Comparison of ENCODE assay signal across 21 cellular contexts in the genomic region with DNA sequence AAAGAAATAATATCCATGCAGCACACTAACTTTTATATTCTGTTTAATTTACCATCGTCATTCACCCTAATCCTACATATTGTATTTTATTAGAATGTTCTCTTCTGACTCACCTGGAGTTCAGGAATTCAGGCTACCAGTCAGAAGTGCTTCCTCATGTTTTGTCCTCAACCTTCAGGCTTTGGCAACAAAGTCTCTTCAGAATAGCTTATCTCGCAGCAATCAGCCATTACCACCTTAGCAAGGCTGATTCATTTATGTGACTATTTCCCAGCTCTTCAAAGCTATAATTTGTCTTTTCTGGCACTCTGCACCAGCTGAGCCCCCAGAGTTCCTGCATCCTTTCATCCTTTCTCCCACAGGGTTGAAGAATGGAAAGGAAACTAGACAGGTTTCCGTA.
DNase-seq lines count a peak whose midpoint lies in the region; ATAC-seq, FAIRE-seq and TF ChIP-seq lines count a peak whose summit lies in the region.
"Had no signal": no experiment of that assay in that cellular context is flagged by ENCODE, and none has a peak within 500 bp of the region (broad histone marks: within the 10 kb centered on the region; RNA-seq: fewer than 3 reads in every experiment).

No MANE protein-coding gene starts in this region.

- no peaks in the 10 kb centered on the region for H3K27me3 Mint-ChIP-seq in Calu3 (ENCODE audit: unreplicated experiment)
- H3K27me3 Mint-ChIP-seq in activated T-helper 2 cell treated with anti-CD3 and anti-CD28 coated beads, Interferon-gamma antibody, Interleukin-2, Interleukin-4, amounts not matched to agents 10 μg/mL and 5 μg/mL and 100 μg/mL, durations not matched to agents 14 hours and 24 hours and 36 hours (ENCODE audit: low read depth), result no peaks in the 10 kb centered on the region
- no peaks in the 10 kb centered on the region for H3K27me3 Mint-ChIP-seq in natural killer cell treated with Interleukin-12 subunit alpha and Interleukin-12 subunit beta and Interleukin-15 and Interleukin-18, amount 100 ng/mL, for 72 hours

- peaks cover 2% of the 10 kb centered on the region for H3K9me3 ChIP-seq in RWPE2 (ENCODE audit: severe bottlenecking)
- peaks cover 2% of the 10 kb centered on the region for H3K9me3 ChIP-seq in small intestine (ENCODE audit: control insufficient read depth, low read depth)

- TF ChIP-seq CTCF in Calu3 (IDR thresholded peaks at IDR 0.05; ENCODE audit: unreplicated experiment), result no peak
- TF ChIP-seq CTCF in RWPE2 (IDR thresholded peaks at IDR 0.05; ENCODE audit: poor library complexity, severe bottlenecking), result no peak
- no peak for TF ChIP-seq CTCF in foreskin keratinocyte (conservative IDR thresholded peaks at IDR 0.05)

- H3K27ac Mint-ChIP-seq in Calu3 (ENCODE audit: unreplicated experiment), result no peak overlapping the region
- H3K27ac Mint-ChIP-seq in activated T-helper 2 cell treated with anti-CD3 and anti-CD28 coated beads, Interferon-gamma antibody, Interleukin-2, Interleukin-4, amounts not matched to agents 10 μg/mL and 5 μg/mL and 100 μg/mL, durations not matched to agents 14 hours and 24 hours and 36 hours, result no peak overlapping the region
- no peak overlapping the region for H3K27ac Mint-ChIP-seq in natural killer cell treated with Interleukin-12 subunit alpha and Interleukin-12 subunit beta and Interleukin-15 and Interleukin-18, amount 100 ng/mL, for 72 hours
- H3K27ac Mint-ChIP-seq: CD14-positive monocyte had no signal

- DNase-seq in Calu3, result peak; percentile 7
- peak; percentile 29 for DNase-seq in HPDE6-E6E7 (ENCODE audit: extremely low spot score)
- no peak for DNase-seq in RWPE2 (ENCODE audit: low spot score)
- DNase-seq in foreskin keratinocyte, result peak; percentile 32 to 72
- no peak for DNase-seq in activated T-helper 2 cell treated with anti-CD3 and anti-CD28 coated beads, Interferon-gamma antibody, Interleukin-2, Interleukin-4, amounts not matched to agents 10 μg/mL and 5 μg/mL and 100 μg/mL, durations not matched to agents 14 hours and 24 hours and 36 hours (ENCODE audit: low spot score)
- DNase-seq in natural killer cell treated with Interleukin-12 subunit alpha and Interleukin-12 subunit beta and Interleukin-15 and Interleukin-18, amount 100 ng/mL, for 72 hours (ENCODE audit: low spot score), result no peak
- DNase-seq in stimulated activated CD4-positive, alpha-beta T cell treated with anti-CD3 and anti-CD28 coated beads, Interleukin-15, amount 100 ng/mL, for 24 hours, result no peak
- no peak for DNase-seq in small intestine
- DNase-seq: DMS79 treated with DMSO at 0.1 percent for 48 hours, HCEC 1CT, KG1, NCI-H1417, NCI-H187 treated with DMSO at 0.1 percent for 48 hours, NCI-H345, NCI-H526, RPMI8226, SW 1271, T-helper 2 cell had no signal

- CTCF ChIA-PET in Calu3 (lab: Charles Lee), result no interaction called here

- no peaks in the 10 kb centered on the region for H3K36me3 ChIP-seq in RWPE2 (ENCODE audit: low read depth)
- no peaks in the 10 kb centered on the region for H3K36me3 ChIP-seq in small intestine (ENCODE audit: control insufficient read depth in 2 of 2, insufficient read depth in 2 of 2, low read length in 2 of 2)
- H3K36me3 ChIP-seq: SJSA1 had no signal

- WGBS in small intestine, 3 donors, result 80 to 81% (median 81%) methylated on average over 3 of the region's 3 CpGs

- H3K4me3 Mint-ChIP-seq in Calu3 (ENCODE audit: low read depth, unreplicated experiment), result no peak overlapping the region
- no peak overlapping the region for H3K4me3 Mint-ChIP-seq in activated T-helper 2 cell treated with anti-CD3 and anti-CD28 coated beads, Interferon-gamma antibody, Interleukin-2, Interleukin-4, amounts not matched to agents 10 μg/mL and 5 μg/mL and 100 μg/mL, durations not matched to agents 14 hours and 24 hours and 36 hours (ENCODE audit: low read depth)
- H3K4me3 Mint-ChIP-seq in natural killer cell treated with Interleukin-12 subunit alpha and Interleukin-12 subunit beta and Interleukin-15 and Interleukin-18, amount 100 ng/mL, for 72 hours, result no peak overlapping the region
- H3K4me3 Mint-ChIP-seq: CD14-positive monocyte had no signal

- H3K27me3 ChIP-seq in RWPE2 (ENCODE audit: insufficient read depth, poor library complexity, severe bottlenecking), result peaks cover 3% of the 10 kb centered on the region
- no peaks in the 10 kb centered on the region for H3K27me3 ChIP-seq in foreskin keratinocyte
- H3K27me3 ChIP-seq in small intestine (ENCODE audit: control insufficient read depth in 2 of 2, insufficient read depth in 2 of 2, low read length in 2 of 2), result no peaks in the 10 kb centered on the region
- H3K27me3 ChIP-seq: SJSA1 had no signal

- ATAC-seq in RWPE2 (ENCODE audit: low read depth), result peak; percentile 81
- peak; percentile 90 for ATAC-seq in foreskin keratinocyte
- no peak for ATAC-seq in natural killer cell treated with Interleukin-12 subunit alpha and Interleukin-12 subunit beta and Interleukin-15 and Interleukin-18, amount 100 ng/mL, for 72 hours

- H3K4me3 ChIP-seq in RWPE2 (ENCODE audit: severe bottlenecking) (no peak overlapping the region), small intestine (ENCODE audit: low read depth in 1 of 2, low read length in 2 of 2) (no peak overlapping the region)
- H3K4me3 ChIP-seq: SJSA1 had no signal

- intact Hi-C loops in Calu3 (cut with micrococcal nuclease; ENCODE audit: unreplicated experiment), result loop anchor here (10.0 kb wide), 1 partner anchor 221 kb away; no protein-coding TSS in a partner anchor
- intact Hi-C loops in activated T-helper 2 cell treated with anti-CD3 and anti-CD28 coated beads, Interferon-gamma antibody, Interleukin-2, Interleukin-4, amounts not matched to agents 10 μg/mL and 5 μg/mL and 100 μg/mL, durations not matched to agents 14 hours and 24 hours and 36 hours (cut with micrococcal nuclease), result no loop called here

- peaks cover 2% of the 10 kb centered on the region for H3K9me3 Mint-ChIP-seq in Calu3 (ENCODE audit: low read depth, unreplicated experiment)
- peaks cover 29% of the 10 kb centered on the region for H3K9me3 Mint-ChIP-seq in activated T-helper 2 cell treated with anti-CD3 and anti-CD28 coated beads, Interferon-gamma antibody, Interleukin-2, Interleukin-4, amounts not matched to agents 10 μg/mL and 5 μg/mL and 100 μg/mL, durations not matched to agents 14 hours and 24 hours and 36 hours
- H3K9me3 Mint-ChIP-seq in natural killer cell treated with Interleukin-12 subunit alpha and Interleukin-12 subunit beta and Interleukin-15 and Interleukin-18, amount 100 ng/mL, for 72 hours, result peaks cover 8% of the 10 kb centered on the region

- BruUV-seq in Calu3 (replicated peaks; lab: Mats Ljungman, UMichigan), result no TSS peak

- no peak for FAIRE-seq in small intestine (lab: Jason Lieb, UNC)
- FAIRE-seq: G401.6 had no signal

- no peaks in the 10 kb centered on the region for H3K4me1 Mint-ChIP-seq in Calu3 (ENCODE audit: low read depth, unreplicated experiment)
- no peaks in the 10 kb centered on the region for H3K4me1 Mint-ChIP-seq in activated T-helper 2 cell treated with anti-CD3 and anti-CD28 coated beads, Interferon-gamma antibody, Interleukin-2, Interleukin-4, amounts not matched to agents 10 μg/mL and 5 μg/mL and 100 μg/mL, durations not matched to agents 14 hours and 24 hours and 36 hours (ENCODE audit: low read depth)
- no peaks in the 10 kb centered on the region for H3K4me1 Mint-ChIP-seq in natural killer cell treated with Interleukin-12 subunit alpha and Interleukin-12 subunit beta and Interleukin-15 and Interleukin-18, amount 100 ng/mL, for 72 hours (ENCODE audit: low read depth in 2 of 2)
- H3K4me1 Mint-ChIP-seq: CD14-positive monocyte had no signal

- H3K4me1 ChIP-seq in RWPE2 (ENCODE audit: insufficient read depth, poor library complexity, severe bottlenecking) (peaks cover 5% of the 10 kb centered on the region), foreskin keratinocyte (no peaks in the 10 kb centered on the region), small intestine (ENCODE audit: control insufficient read depth in 2 of 2, insufficient read depth in 1 of 2, low read depth in 1 of 2, low read length in 1 of 2) (no peaks in the 10 kb centered on the region)
- H3K4me1 ChIP-seq: SJSA1 had no signal

- H3K27ac ChIP-seq in RWPE2 (ENCODE audit: poor library complexity, severe bottlenecking) (no peak overlapping the region), foreskin keratinocyte (no peak overlapping the region), small intestine (ENCODE audit: low read depth in 1 of 2, low read length in 1 of 2) (no peak overlapping the region)
- H3K27ac ChIP-seq: SJSA1 had no signal

- H3K36me3 Mint-ChIP-seq in Calu3 (ENCODE audit: insufficient read depth, unreplicated experiment), result no peaks in the 10 kb centered on the region
- no peaks in the 10 kb centered on the region for H3K36me3 Mint-ChIP-seq in activated T-helper 2 cell treated with anti-CD3 and anti-CD28 coated beads, Interferon-gamma antibody, Interleukin-2, Interleukin-4, amounts not matched to agents 10 μg/mL and 5 μg/mL and 100 μg/mL, durations not matched to agents 14 hours and 24 hours and 36 hours (ENCODE audit: low read depth)
- no peaks in the 10 kb centered on the region for H3K36me3 Mint-ChIP-seq in natural killer cell treated with Interleukin-12 subunit alpha and Interleukin-12 subunit beta and Interleukin-15 and Interleukin-18, amount 100 ng/mL, for 72 hours
- H3K36me3 Mint-ChIP-seq: CD14-positive monocyte had no signal

Comparison
In these comparisons a context has a peak if more than half of its experiments do, and no peak if none do; other contexts are left out.
1. DNase-seq: peak in Calu3 (single experiment), HPDE6-E6E7 (single experiment) and foreskin keratinocyte (2 of 2); none in RWPE2 (single experiment), activated T-helper 2 cell treated with anti-CD3 and anti-CD28 coated beads, Interferon-gamma antibody, Interleukin-2, Interleukin-4, amounts not matched to agents 10 μg/mL and 5 μg/mL and 100 μg/mL, durations not matched to agents 14 hours and 24 hours and 36 hours (single experiment), natural killer cell treated with Interleukin-12 subunit alpha and Interleukin-12 subunit beta and Interleukin-15 and Interleukin-18, amount 100 ng/mL, for 72 hours (single experiment), stimulated activated CD4-positive, alpha-beta T cell treated with anti-CD3 and anti-CD28 coated beads, Interleukin-15, amount 100 ng/mL, for 24 hours (single experiment) and small intestine (single experiment).
2. ATAC-seq: peak in RWPE2 (single experiment) and foreskin keratinocyte (single experiment); none in natural killer cell treated with Interleukin-12 subunit alpha and Interleukin-12 subunit beta and Interleukin-15 and Interleukin-18, amount 100 ng/mL, for 72 hours (0 of 2).